In genomic region chr11:86069408-86070086, GRCh38 we compare ENCODE assay signal across 8 cellular contexts. TPM values are rescaled to one million over a fixed set of nuclear protein-coding genes. Genes with fewer than 3 reads are reported as not detected.
DNase-seq lines count a peak whose midpoint lies in the region; ATAC-seq and TF ChIP-seq lines count a peak whose summit lies in the region.

No MANE protein-coding gene starts in this region.

- peaks cover 0 to 6% (median 0%) of the 10 kb centered on the region in 3 donors for H3K36me3 Mint-ChIP-seq in immature natural killer cell

- H3K4me2 ChIP-seq in OCI-LY1 (ENCODE audit: low read length): peak overlapping the region; percentile 70
- H3K4me2 ChIP-seq in smooth muscle cell: peak overlapping the region; percentile 84

- H3K9me2 ChIP-seq in OCI-LY1 (ENCODE audit: low read depth, low read length): no peaks in the 10 kb centered on the region

- peak overlapping the region; percentile 91 to 100 (median 94) for H3K27ac Mint-ChIP-seq in immature natural killer cell

- H3K4me1 ChIP-seq in OCI-LY1 (ENCODE audit: insufficient read depth, low read length, severe bottlenecking) (peaks cover 28% of the 10 kb centered on the region), breast epithelium (no peaks in the 10 kb centered on the region), smooth muscle cell (ENCODE audit: low read depth) (peaks cover 30% of the 10 kb centered on the region)

- H3K27me3 Mint-ChIP-seq in immature natural killer cell (ENCODE audit: low read depth in 3 of 3): peaks cover 5 to 16% (median 8%) of the 10 kb centered on the region in 3 donors

- no peaks in the 10 kb centered on the region for H3K36me3 ChIP-seq in OCI-LY1 (ENCODE audit: insufficient read depth, low read length)
- H3K36me3 ChIP-seq in breast epithelium: no peaks in the 10 kb centered on the region
- H3K36me3 ChIP-seq in smooth muscle cell (ENCODE audit: low read depth): no peaks in the 10 kb centered on the region

- H3K9ac ChIP-seq in OCI-LY1 (ENCODE audit: low read length): peak overlapping the region; percentile 68
- H3K9ac ChIP-seq in smooth muscle cell (ENCODE audit: low read depth): peak overlapping the region; percentile 96

- CTCF ChIA-PET in AG04450 (lab: Charles Lee): interaction anchor here (0.9 to 3.1 kb wide), 3 partner anchors 28 to 124 kb away, joined by 3 to 22 read pairs (median 9); no protein-coding TSS in a partner anchor

- POLR2A ChIA-PET in AG04450 (lab: Yijun Ruan, JAX): interaction anchor here (0.6 to 2.3 kb wide), 11 partner anchors 47 to 176 kb away, joined by 3 to 21 read pairs (median 4); no protein-coding TSS in a partner anchor

- H3K27me3 ChIP-seq in AG04450 (ENCODE audit: control insufficient read depth, insufficient read depth, low read length) (no peaks in the 10 kb centered on the region), OCI-LY1 (ENCODE audit: insufficient read depth, low read length) (no peaks in the 10 kb centered on the region), breast epithelium (no peaks in the 10 kb centered on the region), smooth muscle cell (ENCODE audit: low read depth) (no peaks in the 10 kb centered on the region)

- H3K79me2 ChIP-seq in OCI-LY1 (ENCODE audit: insufficient read depth, low read length): peaks cover 39% of the 10 kb centered on the region
- peaks cover 43% of the 10 kb centered on the region for H3K79me2 ChIP-seq in smooth muscle cell (ENCODE audit: low read depth)

- no peak for TF ChIP-seq CTCF in AG04450 (IDR thresholded peaks at IDR 0.05; ENCODE audit: low read depth, low read length)
- TF ChIP-seq CTCF in GM12875 (IDR thresholded peaks at IDR 0.05; ENCODE audit: borderline replicate concordance, insufficient read depth, low read depth, low read length): no peak
- no peak for TF ChIP-seq CTCF in OCI-LY1 (IDR thresholded peaks at IDR 0.05; ENCODE audit: low read length)
- TF ChIP-seq CTCF in breast epithelium (IDR thresholded peaks at IDR 0.05): no peak
- TF ChIP-seq CTCF in smooth muscle cell (IDR thresholded peaks at IDR 0.05; ENCODE audit: borderline replicate concordance, insufficient read depth, poor library complexity, severe bottlenecking): no peak

- H3K4me1 Mint-ChIP-seq in immature natural killer cell: peaks cover 29 to 44% of the 10 kb centered on the region in 2 donors

- 0% methylated on average over 11 of the region's 14 CpGs for WGBS in smooth muscle cell (ENCODE audit: low lambda C conversion rate)

- TF ChIP-seq POLR2A in breast epithelium (IDR thresholded peaks at IDR 0.05): no peak

- H3K27ac ChIP-seq in AG04450 (ENCODE audit: low read depth, low read length): peak overlapping the region; percentile 100
- H3K27ac ChIP-seq in OCI-LY1 (ENCODE audit: low read depth, low read length, poor library complexity, severe bottlenecking): peak overlapping the region; percentile 86
- H3K27ac ChIP-seq in breast epithelium: peak overlapping the region; percentile 97 to 99
- H3K27ac ChIP-seq in smooth muscle cell (ENCODE audit: low read depth): peak overlapping the region; percentile 100

- intact Hi-C loops in breast epithelium (cut with DNase I; ENCODE audit: low total_unique reads): no loop called here

- H2AFZ ChIP-seq in OCI-LY1 (ENCODE audit: low read length) (peak overlapping the region; percentile 76), smooth muscle cell (ENCODE audit: low read depth) (peak overlapping the region; percentile 71)

- H4K20me1 ChIP-seq in OCI-LY1 (ENCODE audit: insufficient read depth, low read length): no peaks in the 10 kb centered on the region
- H4K20me1 ChIP-seq in smooth muscle cell (ENCODE audit: low read depth): peaks cover 40% of the 10 kb centered on the region

- no peaks in the 10 kb centered on the region for H3K9me3 Mint-ChIP-seq in immature natural killer cell

- peak; percentile 21 for ATAC-seq in HG02981 (IDR thresholded peaks at IDR 0.05; ENCODE audit: unreplicated experiment)

- DNase-seq in AG04450 (ENCODE audit: low read depth, low spot score): peak; percentile 87
- DNase-seq in breast epithelium (ENCODE audit: low spot score in 2 of 2): peak in 1 of 2 donors; percentile 46
- DNase-seq in immature natural killer cell: no peak
- no peak for DNase-seq in smooth muscle cell (lab: John Stamatoyannopoulos, UW; ENCODE audit: unreplicated experiment)
- DNase-seq in stimulated activated CD4-positive, alpha-beta T cell treated with anti-CD3 and anti-CD28 coated beads, Interleukin-12 subunit alpha, Interleukin-12 subunit beta, amount 100 ng/mL, for 4 hours: no peak

- H3K9me3 ChIP-seq in AG04450 (ENCODE audit: control insufficient read depth, insufficient read depth, low read length): no peaks in the 10 kb centered on the region; the same call in 1 of the 2 replicates
- no peaks in the 10 kb centered on the region for H3K9me3 ChIP-seq in OCI-LY1 (ENCODE audit: low read length)
- H3K9me3 ChIP-seq in breast epithelium: no peaks in the 10 kb centered on the region
- H3K9me3 ChIP-seq in smooth muscle cell (replicated peaks; ENCODE audit: low read depth): no peaks in the 10 kb centered on the region

- H3F3A ChIP-seq in OCI-LY1 (ENCODE audit: insufficient read depth, low read length) (0 out of 2 replicates have a peak, but pooled peaks cover 3% of the 10 kb centered on the region), smooth muscle cell (ENCODE audit: low read depth) (peaks cover 11% of the 10 kb centered on the region)

- H3K4me3 ChIP-seq in AG04450 (ENCODE audit: low read depth, low read length): peak overlapping the region; percentile 52
- peak overlapping the region; percentile 23 for H3K4me3 ChIP-seq in GM12875 (ENCODE audit: low read depth, low read length)
- H3K4me3 ChIP-seq in OCI-LY1 (ENCODE audit: low read depth, low read length, poor library complexity, severe bottlenecking): peak overlapping the region; percentile 75
- H3K4me3 ChIP-seq in breast epithelium: peak overlapping the region; percentile 98 to 100 (median 99)
- H3K4me3 ChIP-seq in smooth muscle cell: peak overlapping the region; percentile 79

- peak overlapping the region; percentile 94 to 100 (median 98) for H3K4me3 Mint-ChIP-seq in immature natural killer cell

RNA-seq across cellular contexts. Expression of gene PICALM, which starts 0.7 kb away (rescaled TPM):
- polyA plus RNA-seq in AG04450 (2011; rRNA removed): 294 and 303 TPM in 2 replicates
- 361 and 502 TPM in 2 replicates for polyA minus RNA-seq in AG04450 (2011; rRNA and poly(A)+ RNA removed)
- 100 to 1,000 TPM; 327 to 336 (median 328) TPM for total RNA-seq in breast epithelium
- 10 to 100 TPM; 20.8 to 39.4 (median 22.4) TPM for polyA plus RNA-seq in immature natural killer cell
- 420 and 421 TPM in 2 replicates for total RNA-seq in smooth muscle cell
- 72.9 and 75.4 TPM in 2 replicates for polyA plus RNA-seq in smooth muscle cell

Comparison
In these comparisons a context has a peak if more than half of its experiments do, and no peak if none do; other contexts are left out.
1. H3K4me3 ChIP-seq: peak in every context shown above with its lines; median percentile 99 in breast epithelium; 79 in smooth muscle cell; 75 in OCI-LY1; 52 in AG04450; 23 in GM12875.